ENCODE assay signal across 16 cellular contexts in genomic region chr2:47459021-47459420, GRCh38. TPM values are rescaled to one million over a fixed set of nuclear protein-coding genes. Genes with fewer than 3 reads are reported as not detected.
DNase-seq lines count a peak whose midpoint lies in the region; ATAC-seq, FAIRE-seq and TF ChIP-seq lines count a peak whose summit lies in the region.
"Had no signal": no experiment of that assay in that cellular context is flagged by ENCODE, and none has a peak within 500 bp of the region (broad histone marks: within the 10 kb centered on the region; RNA-seq: fewer than 3 reads in every experiment).

No MANE protein-coding gene starts in this region.

- no peaks in the 10 kb centered on the region for H3K4me1 ChIP-seq in H9 (ENCODE audit: insufficient read depth, low read length)

- H2BK20ac ChIP-seq in H9 (ENCODE audit: low read depth, low read length, poor library complexity, severe bottlenecking): no peak overlapping the region

- no peaks in the 10 kb centered on the region for H3K9me3 Mint-ChIP-seq in activated naive CD8-positive, alpha-beta T cell treated with anti-CD3 and anti-CD28 coated beads, Interleukin-2, amount 10 ng/mL, durations not matched to agents 7 days and 5 days
- H3K9me3 Mint-ChIP-seq in activated naive CD8-positive, alpha-beta T cell treated with anti-CD3 and anti-CD28 coated beads, Interleukin-2, amount 50 U/mL, for 24 hours: no peaks in the 10 kb centered on the region
- no peaks in the 10 kb centered on the region; a peak in 1 of 5 replicates for H3K9me3 Mint-ChIP-seq in H9
- H3K9me3 Mint-ChIP-seq in WTC11: no peaks in the 10 kb centered on the region
- peaks cover 0 to 3% of the 10 kb centered on the region in 2 donors for H3K9me3 Mint-ChIP-seq in stimulated activated naive B cell treated with anti-CD40 and anti-IgM and Interleukin-4, amounts not matched to agents 10 μg/mL and 1 μg/mL and 100 μg/mL, for 72 hours

- CTCF ChIA-PET in WTC11 (lab: Charles Lee): no interaction called here
- CTCF ChIA-PET in HEK293T (lab: Yijun Ruan, JAX): no interaction called here

- TF ChIP-seq CTCF in H9 (conservative IDR thresholded peaks at IDR 0.05): no peak
- no peak for TF ChIP-seq CTCF in WTC11 (IDR thresholded peaks at IDR 0.05)

- no peak overlapping the region for H3K23ac ChIP-seq in H9 (ENCODE audit: insufficient read length, low read depth, low read length)

- H4K5ac ChIP-seq in H9 (ENCODE audit: insufficient read length, low read depth, low read length): no peak overlapping the region

- H3K4me1 Mint-ChIP-seq in activated naive CD8-positive, alpha-beta T cell treated with anti-CD3 and anti-CD28 coated beads, Interleukin-2, amount 10 ng/mL, durations not matched to agents 7 days and 5 days: peaks cover 18% of the 10 kb centered on the region
- peaks cover 7% of the 10 kb centered on the region for H3K4me1 Mint-ChIP-seq in activated naive CD8-positive, alpha-beta T cell treated with anti-CD3 and anti-CD28 coated beads, Interleukin-2, amount 50 U/mL, for 24 hours
- H3K4me1 Mint-ChIP-seq in H9 (peaks cover 5 to 9% of the 10 kb centered on the region in 2 experiments; a peak in 2 of 4 replicates), WTC11 (peaks cover 8% of the 10 kb centered on the region)
- H3K4me1 Mint-ChIP-seq in stimulated activated naive B cell treated with anti-CD40 and anti-IgM and Interleukin-4, amounts not matched to agents 10 μg/mL and 1 μg/mL and 100 μg/mL, for 72 hours: peaks cover 8 to 18% of the 10 kb centered on the region in 2 donors

- FAIRE-seq in HTR-8/SVneo (lab: Jason Lieb, UNC): no peak
- FAIRE-seq: GM12891, H54 had no signal

- H3K27me3 Mint-ChIP-seq in activated naive CD8-positive, alpha-beta T cell treated with anti-CD3 and anti-CD28 coated beads, Interleukin-2, amount 10 ng/mL, durations not matched to agents 7 days and 5 days: no peaks in the 10 kb centered on the region
- H3K27me3 Mint-ChIP-seq in activated naive CD8-positive, alpha-beta T cell treated with anti-CD3 and anti-CD28 coated beads, Interleukin-2, amount 50 U/mL, for 24 hours: no peaks in the 10 kb centered on the region
- H3K27me3 Mint-ChIP-seq in H9 (ENCODE audit: low read depth): no peaks in the 10 kb centered on the region
- no peaks in the 10 kb centered on the region for H3K27me3 Mint-ChIP-seq in WTC11 (ENCODE audit: low read depth)
- H3K27me3 Mint-ChIP-seq in stimulated activated naive B cell treated with anti-CD40 and anti-IgM and Interleukin-4, amounts not matched to agents 10 μg/mL and 1 μg/mL and 100 μg/mL, for 72 hours: no peaks in the 10 kb centered on the region
- H3K27me3 Mint-ChIP-seq: B cell had no signal

- H2AFZ ChIP-seq in H9 (ENCODE audit: low read length): no peak overlapping the region

- no peak overlapping the region for H3K14ac ChIP-seq in H9 (ENCODE audit: insufficient read depth, low read length)

- H3T11ph ChIP-seq in H9 (ENCODE audit: low read length): no peak overlapping the region

- H2BK5ac ChIP-seq in H9 (ENCODE audit: insufficient read length, low read length): no peak overlapping the region

- no peak overlapping the region for H2BK12ac ChIP-seq in H9 (ENCODE audit: insufficient read length, low read depth, low read length)

- no peak for ATAC-seq in activated naive CD8-positive, alpha-beta T cell treated with anti-CD3 and anti-CD28 coated beads, Interleukin-2, amount 10 ng/mL, durations not matched to agents 7 days and 5 days (ENCODE audit: low read depth)
- no peak for ATAC-seq in activated naive CD8-positive, alpha-beta T cell treated with anti-CD3 and anti-CD28 coated beads, Interleukin-2, amount 50 U/mL, for 24 hours
- no peak for ATAC-seq in WTC11
- ATAC-seq in stimulated activated naive B cell treated with anti-CD40 and anti-IgM and Interleukin-4, amounts not matched to agents 10 μg/mL and 1 μg/mL and 100 μg/mL, for 72 hours (replicated peaks): no peak

- no peak overlapping the region for H3K27ac ChIP-seq in H9 (ENCODE audit: insufficient read length, low read depth, low read length)

- peak overlapping the region; percentile 41 for H3K4me3 Mint-ChIP-seq in activated naive CD8-positive, alpha-beta T cell treated with anti-CD3 and anti-CD28 coated beads, Interleukin-2, amount 10 ng/mL, durations not matched to agents 7 days and 5 days
- no peak overlapping the region for H3K4me3 Mint-ChIP-seq in activated naive CD8-positive, alpha-beta T cell treated with anti-CD3 and anti-CD28 coated beads, Interleukin-2, amount 50 U/mL, for 24 hours
- H3K4me3 Mint-ChIP-seq in H9 (no peak overlapping the region), WTC11 (no peak overlapping the region)
- no peak overlapping the region for H3K4me3 Mint-ChIP-seq in stimulated activated naive B cell treated with anti-CD40 and anti-IgM and Interleukin-4, amounts not matched to agents 10 μg/mL and 1 μg/mL and 100 μg/mL, for 72 hours
- H3K4me3 Mint-ChIP-seq: B cell had no signal

- no peaks in the 10 kb centered on the region for H3K9me3 ChIP-seq in H9 (ENCODE audit: control insufficient read depth, low read depth, low read length)
- H3K9me3 ChIP-seq: MG63 had no signal

- no peaks in the 10 kb centered on the region for H4K20me1 ChIP-seq in H9 (ENCODE audit: control insufficient read depth, insufficient read depth, insufficient read length)

- POLR2A ChIA-PET in activated naive CD8-positive, alpha-beta T cell treated with anti-CD3 and anti-CD28 coated beads, Interleukin-2, amount 10 ng/mL, durations not matched to agents 7 days and 5 days (lab: Charles Lee): no interaction called here
- POLR2A ChIA-PET in WTC11 (lab: Charles Lee): no interaction called here
- POLR2A ChIA-PET in HEK293T (lab: Yijun Ruan, JAX): no interaction called here

- no peak overlapping the region for H3K18ac ChIP-seq in H9 (ENCODE audit: insufficient read length, low read depth, low read length)

- H2AK5ac ChIP-seq in H9 (ENCODE audit: insufficient read length, low read length): no peak overlapping the region

- no peaks in the 10 kb centered on the region for H3K23me2 ChIP-seq in H9 (ENCODE audit: insufficient read length, low read depth, low read length, poor library complexity, severe bottlenecking)

- no peak overlapping the region for H2BK15ac ChIP-seq in H9 (ENCODE audit: low read depth, low read length)

- H3K4me2 ChIP-seq in H9 (ENCODE audit: insufficient read depth, insufficient read length, low read length): no peak overlapping the region

- H3K9ac ChIP-seq in H9 (ENCODE audit: extremely low read depth, insufficient read length, low read length): no peak overlapping the region

- no peak overlapping the region for H4K91ac ChIP-seq in H9 (ENCODE audit: insufficient read length, low read depth, low read length)

- DNase-seq in activated naive CD8-positive, alpha-beta T cell treated with anti-CD3 and anti-CD28 coated beads, Interleukin-2, amount 10 ng/mL, durations not matched to agents 7 days and 5 days: no peak
- DNase-seq in activated naive CD8-positive, alpha-beta T cell treated with anti-CD3 and anti-CD28 coated beads, Interleukin-2, amount 50 U/mL, for 24 hours: no peak
- DNase-seq in H9: no peak
- no peak for DNase-seq in WTC11 (ENCODE audit: low spot score)
- DNase-seq in stimulated activated naive B cell treated with anti-CD40 and anti-IgM and Interleukin-4, amounts not matched to agents 10 μg/mL and 1 μg/mL and 100 μg/mL, for 72 hours: no peak
- no peak for DNase-seq in HTR-8/SVneo (ENCODE audit: insufficient read length, low spot score)
- DNase-seq in HEK293T (ENCODE audit: extremely low spot score): no peak
- DNase-seq: GF-D8, MG63, NCI-H1092, NCI-H146, NCI-H510A treated with DMSO at 0.1 percent for 48 hours, NCI-H82 had no signal

- H3K56ac ChIP-seq in H9 (ENCODE audit: insufficient read length, low read depth, low read length): no peak overlapping the region

- no peak overlapping the region for H2BK120ac ChIP-seq in H9 (ENCODE audit: low read depth, low read length, poor library complexity, severe bottlenecking)

- H3K36me3 Mint-ChIP-seq in activated naive CD8-positive, alpha-beta T cell treated with anti-CD3 and anti-CD28 coated beads, Interleukin-2, amount 10 ng/mL, durations not matched to agents 7 days and 5 days: peaks cover 48% of the 10 kb centered on the region
- peaks cover 46% of the 10 kb centered on the region for H3K36me3 Mint-ChIP-seq in activated naive CD8-positive, alpha-beta T cell treated with anti-CD3 and anti-CD28 coated beads, Interleukin-2, amount 50 U/mL, for 24 hours (ENCODE audit: low read depth)
- H3K36me3 Mint-ChIP-seq in H9 (ENCODE audit: insufficient read depth in 1 of 3, low read depth in 3 of 3) (peaks cover 57 to 73% (median 73%) of the 10 kb centered on the region in 3 experiments), WTC11 (peaks cover 79% of the 10 kb centered on the region)
- H3K36me3 Mint-ChIP-seq in stimulated activated naive B cell treated with anti-CD40 and anti-IgM and Interleukin-4, amounts not matched to agents 10 μg/mL and 1 μg/mL and 100 μg/mL, for 72 hours: peaks cover 25 to 50% of the 10 kb centered on the region in 2 donors

- H3K4ac ChIP-seq in H9 (ENCODE audit: low read depth, low read length): no peak overlapping the region

- no peaks in the 10 kb centered on the region for H3K27me3 ChIP-seq in H9 (ENCODE audit: insufficient read depth, low read length)
- H3K27me3 ChIP-seq: MG63 had no signal

- H4K8ac ChIP-seq in H9 (replicated peaks; ENCODE audit: insufficient read length, low read depth, low read length): no peak overlapping the region

- peaks cover 7% of the 10 kb centered on the region for H3K79me1 ChIP-seq in H9 (ENCODE audit: insufficient read depth, low read depth, low read length, poor library complexity, severe bottlenecking)

- H3K27ac Mint-ChIP-seq in activated naive CD8-positive, alpha-beta T cell treated with anti-CD3 and anti-CD28 coated beads, Interleukin-2, amount 10 ng/mL, durations not matched to agents 7 days and 5 days: peak overlapping the region; percentile 69
- no peak overlapping the region for H3K27ac Mint-ChIP-seq in activated naive CD8-positive, alpha-beta T cell treated with anti-CD3 and anti-CD28 coated beads, Interleukin-2, amount 50 U/mL, for 24 hours
- H3K27ac Mint-ChIP-seq in H9: peak overlapping the region in 2 of 3 experiments; percentile 26 to 77; a peak in 3 of 7 replicates
- H3K27ac Mint-ChIP-seq in WTC11: peak overlapping the region; percentile 85
- H3K27ac Mint-ChIP-seq in stimulated activated naive B cell treated with anti-CD40 and anti-IgM and Interleukin-4, amounts not matched to agents 10 μg/mL and 1 μg/mL and 100 μg/mL, for 72 hours: peak overlapping the region; percentile 53
- H3K27ac Mint-ChIP-seq: B cell had no signal

- no peaks in the 10 kb centered on the region for H3K79me2 ChIP-seq in H9 (ENCODE audit: insufficient read depth, low read length)

TF ChIP-seq in HEK293T, 16 proteins besides CTCF, POLR2A, EP300 and RAD21:
- TF ChIP-seq FOXM1 (IDR thresholded peaks at IDR 0.05; ENCODE audit: borderline replicate concordance): no peak
- no peak for TF ChIP-seq SP1 (IDR thresholded peaks at IDR 0.05)
- TF ChIP-seq L3MBTL2 (conservative IDR thresholded peaks at IDR 0.05): no peak
- no peak for TF ChIP-seq ARNT (IDR thresholded peaks at IDR 0.05)

RNA-seq across cellular contexts. Expression of gene MSH2, which starts 56.1 kb away (rescaled TPM):
- total RNA-seq in activated naive CD8-positive, alpha-beta T cell treated with anti-CD3 and anti-CD28 coated beads, Interleukin-2, amount 10 ng/mL, durations not matched to agents 7 days and 5 days: 10 to 100 TPM; 43.9 to 46.8 TPM
- total RNA-seq in H9 (2021): 139 and 140 TPM in 2 replicates
- 207 to 244 TPM (median 209 TPM) in 3 replicates for total RNA-seq in WTC11 (2021)
